In genomic region chr9:97397220-97397619, GRCh38 we compare ENCODE assay signal across 1 cellular context.
TF ChIP-seq lines count a peak whose summit lies in the region.

No MANE protein-coding gene starts in this region.

TF ChIP-seq in HepG2, 621 proteins besides CTCF, POLR2A, EP300 and RAD21:
- TF ChIP-seq DNMT1 (CRISPR knock-in tag; IDR thresholded peaks at IDR 0.05) (no peak), ZBTB14 (CRISPR knock-in tag; IDR thresholded peaks at IDR 0.05) (no peak), TEAD2 (CRISPR knock-in tag; IDR thresholded peaks at IDR 0.05) (no peak), ZNF367 (CRISPR knock-in tag; IDR thresholded peaks at IDR 0.05; ENCODE audit: borderline replicate concordance) (no peak), TBL1XR1 (IDR thresholded peaks at IDR 0.05; ENCODE audit: borderline replicate concordance, low read length, partially characterized antibody) (no peak), ZNF557 (CRISPR knock-in tag; IDR thresholded peaks at IDR 0.05) (no peak), HIVEP1 (CRISPR knock-in tag; IDR thresholded peaks at IDR 0.05) (no peak), ZNF556 (CRISPR knock-in tag; IDR thresholded peaks at IDR 0.05; ENCODE audit: borderline replicate concordance) (no peak), FOSL1 (CRISPR knock-in tag; IDR thresholded peaks at IDR 0.05; ENCODE audit: borderline replicate concordance) (no peak), ZNF614 (CRISPR knock-in tag; IDR thresholded peaks at IDR 0.05; ENCODE audit: borderline replicate concordance) (no peak), ZNF510 (CRISPR knock-in tag; IDR thresholded peaks at IDR 0.05; ENCODE audit: low read depth) (no peak), ZMYM4 (CRISPR knock-in tag; IDR thresholded peaks at IDR 0.05) (no peak), ZFY (CRISPR knock-in tag; IDR thresholded peaks at IDR 0.05) (no peak), ZNF75D (CRISPR knock-in tag; IDR thresholded peaks at IDR 0.05; ENCODE audit: borderline replicate concordance) (no peak)
- TF ChIP-seq, protein P1, sequence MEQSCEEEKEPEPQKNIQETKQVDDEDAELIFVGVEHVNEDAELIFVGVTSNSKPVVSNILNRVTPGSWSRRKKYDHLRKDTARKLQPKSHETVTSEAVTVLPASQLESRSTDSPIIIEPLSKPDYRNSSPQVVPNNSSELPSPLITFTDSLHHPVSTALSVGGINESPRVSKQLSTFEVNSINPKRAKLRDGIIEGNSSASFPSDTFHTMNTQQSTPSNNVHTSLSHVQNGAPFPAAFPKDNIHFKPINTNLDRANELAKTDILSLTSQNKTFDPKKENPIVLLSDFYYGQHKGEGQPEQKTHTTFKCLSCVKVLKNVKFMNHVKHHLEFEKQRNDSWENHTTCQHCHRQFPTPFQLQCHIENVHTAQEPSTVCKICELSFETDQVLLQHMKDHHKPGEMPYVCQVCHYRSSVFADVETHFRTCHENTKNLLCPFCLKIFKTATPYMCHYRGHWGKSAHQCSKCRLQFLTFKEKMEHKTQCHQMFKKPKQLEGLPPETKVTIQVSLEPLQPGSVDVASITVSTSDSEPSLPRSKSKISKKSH (CRISPR knock-in tag; IDR thresholded peaks at IDR 0.05; ENCODE audit: borderline replicate concordance) = no peak
- TF ChIP-seq, protein P2, sequence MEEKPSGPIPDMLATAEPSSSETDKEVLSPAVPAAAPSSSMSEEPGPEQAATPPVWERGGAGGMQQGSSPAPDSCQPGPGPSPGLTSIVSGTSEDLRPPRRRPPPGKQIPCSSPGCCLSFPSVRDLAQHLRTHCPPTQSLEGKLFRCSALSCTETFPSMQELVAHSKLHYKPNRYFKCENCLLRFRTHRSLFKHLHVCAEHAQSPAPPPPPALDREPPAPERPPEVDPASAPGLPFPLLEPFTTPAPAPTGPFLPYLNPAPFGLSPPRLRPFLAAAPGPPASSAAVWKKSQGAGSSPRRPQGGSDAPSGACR (CRISPR knock-in tag; IDR thresholded peaks at IDR 0.05) = no peak
